Comparison of ENCODE assay signal across 22 cellular contexts in the genomic region with DNA sequence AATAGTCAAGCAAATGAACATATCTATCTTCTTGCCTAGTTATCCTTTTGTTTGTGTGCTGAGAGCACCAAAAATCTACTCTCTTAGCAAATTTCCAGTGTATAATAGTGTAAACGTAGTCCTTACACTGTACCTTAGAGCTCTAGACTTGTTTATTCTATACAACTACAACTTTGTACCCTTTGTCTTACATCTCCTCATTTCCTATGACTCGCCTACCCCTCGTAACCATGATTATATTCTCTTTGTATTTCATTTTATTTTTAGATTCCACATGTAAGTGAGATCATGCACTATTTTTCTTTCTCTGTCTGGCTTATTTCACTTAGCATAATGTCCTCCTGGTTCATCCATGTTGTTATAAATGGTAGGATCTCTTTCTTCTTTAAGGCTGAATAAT. TPM values are rescaled to one million over a fixed set of nuclear protein-coding genes. Genes with fewer than 3 reads are reported as not detected.
"Had no signal": no experiment of that assay in that cellular context is flagged by ENCODE, and none has a peak within 500 bp of the region (broad histone marks: within the 10 kb centered on the region; RNA-seq: fewer than 3 reads in every experiment).

No MANE protein-coding gene starts in this region.

- H3K9me3 ChIP-seq: SK-N-SH had no signal

- H3K4me2 ChIP-seq: SK-N-SH had no signal

- H3K9ac ChIP-seq: SK-N-SH had no signal

- DNase-seq: IMR-90, Karpas-422, KG1, MM.1S, NCI-H1092 treated with DMSO at 0.1 percent for 48 hours, NCI-H1436, NCI-H187, NCI-H2029, NCI-H2081 treated with DMSO at 0.1 percent for 48 hours, NCI-H2171, NCI-H226, NCI-H446, NCI-H510A, NCI-H524 treated with DMSO at 0.1 percent for 48 hours, NCI-H69, NCI-H774, RPMI8226, SHP77, SK-N-SH had no signal

RNA-seq across cellular contexts. Expression of gene MAGEB5, which starts 37.6 kb away (rescaled TPM):
- total RNA-seq: HepG2, HT-29, IMR-90, SK-MEL-5 had no signal
- polyA plus RNA-seq: HepG2, IMR-90, SK-N-SH had no signal
